Comparison of ENCODE assay signal across 22 cellular contexts in the genomic region with DNA sequence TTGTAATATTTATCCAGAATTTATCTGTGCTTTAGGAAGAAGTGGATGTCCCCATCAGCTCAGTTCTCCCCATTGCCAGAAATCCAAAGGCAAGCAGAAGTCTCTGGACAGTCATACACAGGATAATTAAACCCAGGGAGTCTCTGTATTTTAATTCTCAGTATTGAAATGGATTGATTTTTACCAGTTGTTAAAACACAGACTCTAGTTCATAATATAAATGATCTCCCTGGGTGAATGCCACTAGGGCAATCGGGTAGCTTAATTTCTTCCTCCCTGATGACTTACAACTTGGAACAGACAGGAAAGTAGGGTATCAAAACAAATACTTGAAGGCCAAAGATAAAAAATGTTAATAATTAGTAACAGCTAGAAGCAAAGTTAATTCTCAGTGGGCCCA.
DNase-seq lines count a peak whose midpoint lies in the region; ATAC-seq and TF ChIP-seq lines count a peak whose summit lies in the region.
"Had no signal": no experiment of that assay in that cellular context is flagged by ENCODE, and none has a peak within 500 bp of the region (broad histone marks: within the 10 kb centered on the region; RNA-seq: fewer than 3 reads in every experiment).

No MANE protein-coding gene starts in this region.

- H4K5ac ChIP-seq in IMR-90 (ENCODE audit: low read depth, low read length), result no peak overlapping the region

- no peak overlapping the region for H2BK12ac ChIP-seq in mesenchymal stem cell (ENCODE audit: low read length in 2 of 2)

- no peak for TF ChIP-seq POLR2A in IMR-90 (IDR thresholded peaks at IDR 0.05; ENCODE audit: low read depth, low read length)
- no peak for TF ChIP-seq POLR2A in vagina (IDR thresholded peaks at IDR 0.05)

- H3K9me1 ChIP-seq in IMR-90 (ENCODE audit: insufficient read depth, low read length), result peaks cover 14% of the 10 kb centered on the region

- H2AK9ac ChIP-seq in IMR-90 (replicated peaks; ENCODE audit: low read depth, low read length, poor library complexity), result no peak overlapping the region

- H3K4me1 ChIP-seq in IMR-90 (ENCODE audit: control insufficient read depth, insufficient read depth, low read length) (peaks cover 20% of the 10 kb centered on the region), mesenchymal stem cell (ENCODE audit: control insufficient read depth, insufficient read depth, low read depth, low read length) (peaks cover 9% of the 10 kb centered on the region), vagina (peaks cover 21% of the 10 kb centered on the region)
- H3K4me1 ChIP-seq: BLaER1 had no signal

- H2BK5ac ChIP-seq in IMR-90 (ENCODE audit: low read depth, low read length, poor library complexity, severe bottlenecking) (peak overlapping the region; percentile 53), mesenchymal stem cell (ENCODE audit: low read depth, low read length, poor library complexity, severe bottlenecking) (no peak overlapping the region)

- H3K27ac ChIP-seq in IMR-90 (ENCODE audit: insufficient read depth, low read length) (no peak overlapping the region), brain microvascular endothelial cell (peak overlapping the region; percentile 66), mesenchymal stem cell (ENCODE audit: low read length, poor library complexity, severe bottlenecking) (peak overlapping the region; percentile 69), vagina (peak overlapping the region; percentile 36)
- H3K27ac ChIP-seq: BLaER1 had no signal

- H3K79me1 ChIP-seq in IMR-90 (ENCODE audit: low read depth in 1 of 2, low read length in 2 of 2) (peaks cover 0 to 5% of the 10 kb centered on the region in 2 experiments; a peak in 1 of 4 replicates), mesenchymal stem cell (replicated peaks; ENCODE audit: low read length, poor library complexity, severe bottlenecking) (no peaks in the 10 kb centered on the region)

- TF ChIP-seq CTCF in IMR-90 (conservative IDR thresholded peaks at IDR 0.05; ENCODE audit: low read depth, low read length) (no peak), brain microvascular endothelial cell (IDR thresholded peaks at IDR 0.05; ENCODE audit: low read depth, low read length, missing control alignments) (no peak), vagina (IDR thresholded peaks at IDR 0.05) (no peak)

- H3K56ac ChIP-seq in IMR-90 (ENCODE audit: extremely low read depth, insufficient read depth, low read length), result no peak overlapping the region

- DNase-seq in IMR-90, result no peak
- DNase-seq in brain microvascular endothelial cell, result no peak
- DNase-seq in mesenchymal stem cell, result no peak
- DNase-seq in vagina (ENCODE audit: extremely low spot score in 2 of 2), result no peak
- no peak for DNase-seq in stimulated activated CD4-positive, alpha-beta T cell treated with anti-CD3 and anti-CD28 coated beads, Interleukin-15, amount 100 ng/mL, for 24 hours
- DNase-seq in inferior parietal cortex (ENCODE audit: extremely low spot score), result no peak
- DNase-seq: CD4-positive, CD25-positive, alpha-beta regulatory T cell; DMS153; DND-41; H7; KG1; NCI-H1048; NCI-H1417; NCI-H1694; NCI-H2029 treated with DMSO at 0.1 percent for 48 hours; NCI-H2227 treated with DMSO at 0.1 percent for 48 hours; NCI-H69; SHP77 treated with DMSO at 0.1 percent for 48 hours; SK-N-SH had no signal

- H2BK120ac ChIP-seq in IMR-90 (ENCODE audit: low read depth, low read length) (peak overlapping the region; percentile 54), mesenchymal stem cell (ENCODE audit: low read depth, low read length) (no peak overlapping the region)

- in situ Hi-C loops in IMR-90 (cut with MboI; ENCODE audit: low sequenced_read_pairs) (no loop called here), brain microvascular endothelial cell (cut with HindIII; ENCODE audit: low pct_ligation_motif_present, low sequenced_read_pairs) (no loop called here)

- intact Hi-C loops in IMR-90 (cut with micrococcal nuclease), result no loop called here
- intact Hi-C loops in vagina (cut with DNase I), result no loop called here

- TF ChIP-seq RAD21 in IMR-90 (IDR thresholded peaks at IDR 0.05; ENCODE audit: low read length), result no peak

- H3K36me3 ChIP-seq in IMR-90 (ENCODE audit: control insufficient read depth, insufficient read depth, low read length) (no peaks in the 10 kb centered on the region), brain microvascular endothelial cell (replicated peaks) (no peaks in the 10 kb centered on the region), mesenchymal stem cell (ENCODE audit: control insufficient read depth in 1 of 2, insufficient read depth in 2 of 2, low read depth in 1 of 2, low read length in 2 of 2) (no peaks in the 10 kb centered on the region), vagina (no peaks in the 10 kb centered on the region)
- H3K36me3 ChIP-seq: BLaER1 had no signal

- H4K8ac ChIP-seq in IMR-90 (ENCODE audit: low read depth in 2 of 2, low read length in 2 of 2) (peak overlapping the region in 1 of 2 experiments; percentile 30; a peak in 2 of 4 replicates), mesenchymal stem cell (ENCODE audit: low read length) (no peak overlapping the region)

- H3K14ac ChIP-seq in IMR-90 (replicated peaks; ENCODE audit: low read depth, low read length) (no peak overlapping the region), mesenchymal stem cell (ENCODE audit: low read length in 2 of 2) (no peak overlapping the region)

- dilution Hi-C loops in IMR-90 (cut with HindIII; ENCODE audit: low sequenced_read_pairs, unreplicated experiment), result no loop called here

- H3K4ac ChIP-seq in IMR-90 (ENCODE audit: low read depth, low read length) (no peak overlapping the region; the same call in 1 of the 2 replicates), mesenchymal stem cell (ENCODE audit: low read depth in 1 of 2, low read length in 2 of 2) (no peak overlapping the region)

- H3K4me3 ChIP-seq in IMR-90 (ENCODE audit: insufficient read depth, low read depth, low read length) (no peak overlapping the region), brain microvascular endothelial cell (ENCODE audit: low read depth, low read length) (no peak overlapping the region), mesenchymal stem cell (ENCODE audit: insufficient read depth in 1 of 2, low read depth in 1 of 2, low read length in 2 of 2) (no peak overlapping the region), vagina (no peak overlapping the region)
- H3K4me3 ChIP-seq: BLaER1 had no signal

- no TSS peak for BruUV-seq in IMR-90 (replicated peaks; lab: Mats Ljungman, UMichigan)

- no peak overlapping the region; the same call in 1 of the 2 replicates for H3K23ac ChIP-seq in IMR-90 (ENCODE audit: low read depth, low read length)
- H3K23ac ChIP-seq in mesenchymal stem cell (ENCODE audit: low read length in 2 of 2), result no peak overlapping the region

- WGBS in IMR-90 (ENCODE audit: extremely low coverage in 2 of 2, insufficient read length in 1 of 2), 2 experiments, result no CpG with 5 or more reads among the region's 1 CpG
- 80% methylated on average over 1 of the region's 1 CpG for WGBS in mesenchymal stem cell

- CTCF ChIA-PET in IMR-90 (lab: Yijun Ruan, JAX), result interaction anchor here (0.5 to 1.3 kb wide), 3 partner anchors 12 to 484 kb away, joined by 3 read pairs; no protein-coding TSS in a partner anchor

- H2BK15ac ChIP-seq in IMR-90 (ENCODE audit: low read depth, low read length) (peak overlapping the region; percentile 45; the same call in 2 of the 3 replicates), mesenchymal stem cell (ENCODE audit: low read depth, poor library complexity, severe bottlenecking) (no peak overlapping the region)

- H2BK20ac ChIP-seq in IMR-90 (ENCODE audit: low read depth, low read length), result peak overlapping the region; percentile 75

- H3K9ac ChIP-seq in IMR-90 (ENCODE audit: low read depth, low read length) (no peak overlapping the region), mesenchymal stem cell (ENCODE audit: low read length) (peak overlapping the region; percentile 46)
- H3K9ac ChIP-seq: BLaER1, SK-N-SH had no signal

- POLR2A ChIA-PET in IMR-90 (lab: Charles Lee; ENCODE audit: unreplicated experiment), result interaction anchor here (0.7 kb wide), 1 partner anchor 67 kb away, joined by 3 read pairs; a partner anchor contains a TSS

- peak overlapping the region; percentile 62; the same call in 1 of the 2 replicates for H3K18ac ChIP-seq in IMR-90 (ENCODE audit: low read depth, low read length)
- H3K18ac ChIP-seq in mesenchymal stem cell (ENCODE audit: low read depth in 1 of 2, low read length in 2 of 2), result no peak overlapping the region

- no peak for ATAC-seq in IMR-90 (ENCODE audit: low read depth)
- ATAC-seq in HG03460 (IDR thresholded peaks at IDR 0.05; ENCODE audit: unreplicated experiment), result no peak
- ATAC-seq: Panc1 had no signal

- H4K91ac ChIP-seq in IMR-90 (ENCODE audit: insufficient read depth, low read depth, low read length) (0 out of 2 replicates have a peak overlapping the region, but pooled peaks have one; percentile 73), mesenchymal stem cell (ENCODE audit: low read length) (no peak overlapping the region)

- H2AFZ ChIP-seq in IMR-90 (replicated peaks; ENCODE audit: low read length, poor library complexity) (no peak overlapping the region), mesenchymal stem cell (ENCODE audit: low read depth, low read length) (no peak overlapping the region)

- H3K27me3 ChIP-seq in IMR-90 (ENCODE audit: control insufficient read depth, insufficient read depth, low read length) (no peaks in the 10 kb centered on the region), brain microvascular endothelial cell (replicated peaks) (no peaks in the 10 kb centered on the region), mesenchymal stem cell (ENCODE audit: control insufficient read depth in 1 of 2, insufficient read depth in 1 of 2, low read length in 2 of 2) (no peaks in the 10 kb centered on the region), vagina (no peaks in the 10 kb centered on the region)
- H3K27me3 ChIP-seq: BLaER1 had no signal

- H3K4me2 ChIP-seq in IMR-90 (ENCODE audit: low read depth, low read length) (no peak overlapping the region), mesenchymal stem cell (ENCODE audit: low read length, poor library complexity, severe bottlenecking) (no peak overlapping the region)
- H3K4me2 ChIP-seq: BLaER1, SK-N-SH had no signal

- H4K20me1 ChIP-seq in IMR-90 (ENCODE audit: insufficient read depth, low read length), result no peaks in the 10 kb centered on the region
- H4K20me1 ChIP-seq: BLaER1 had no signal

- no peak overlapping the region for H2AK5ac ChIP-seq in IMR-90 (ENCODE audit: low read depth, low read length)
- H2AK5ac ChIP-seq in mesenchymal stem cell (ENCODE audit: low read length, severe bottlenecking), result no peak overlapping the region

- H3K9me3 ChIP-seq in IMR-90 (ENCODE audit: control insufficient read depth, insufficient read depth, low read length) (no peaks in the 10 kb centered on the region), mesenchymal stem cell (ENCODE audit: control insufficient read depth, low read length) (no peaks in the 10 kb centered on the region), vagina (no peaks in the 10 kb centered on the region)
- H3K9me3 ChIP-seq: BLaER1, SK-N-SH had no signal

TF ChIP-seq in IMR-90, 13 proteins besides CTCF, POLR2A, EP300 and RAD21 (continues in another document):
- TF ChIP-seq NFE2L2 (IDR thresholded peaks at IDR 0.05; ENCODE audit: low read depth, low read length) (no peak), SMC3 (IDR thresholded peaks at IDR 0.05; ENCODE audit: low read depth, low read length) (no peak), MXI1 (IDR thresholded peaks at IDR 0.05; ENCODE audit: borderline replicate concordance, low read depth, low read length) (no peak), FOS (IDR thresholded peaks at IDR 0.05; ENCODE audit: low read depth, low read length) (no peak), CHD1 (IDR thresholded peaks at IDR 0.05; ENCODE audit: low read depth, low read length) (no peak)
